In the genomic region with DNA sequence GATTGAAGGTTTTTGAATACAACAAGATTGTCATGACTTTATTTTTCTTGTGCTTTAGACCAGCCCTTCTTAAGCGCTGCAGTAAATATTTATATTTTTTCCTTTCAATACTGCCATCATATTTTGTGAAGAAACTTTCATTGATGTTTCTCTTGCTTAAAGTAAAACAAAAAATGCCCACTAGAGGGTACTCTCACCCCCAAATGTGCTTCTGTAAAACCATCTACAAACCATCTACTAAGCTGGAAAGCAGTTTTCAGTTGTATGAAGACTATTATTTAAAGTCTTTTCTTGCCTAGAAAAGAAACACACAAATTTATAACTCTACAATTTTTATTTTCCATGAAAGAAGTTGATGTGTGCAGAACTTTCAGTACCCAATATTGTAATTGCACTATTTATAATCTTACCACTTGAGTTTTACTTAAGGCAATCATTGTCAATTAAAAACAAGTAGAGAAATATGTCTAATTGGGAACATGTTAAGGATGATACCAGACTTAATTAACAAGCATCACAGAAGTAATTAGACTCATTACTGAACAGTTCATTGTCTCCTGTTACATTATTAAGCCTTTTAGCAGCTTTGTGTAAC, we compare ENCODE assay signal across 1 cellular context.
TF ChIP-seq lines count a peak whose summit lies in the region.

No MANE protein-coding gene starts in this region.

TF ChIP-seq in K562, 482 proteins besides CTCF, POLR2A, EP300 and RAD21 (continued from another document):
- TF ChIP-seq, protein P1, sequence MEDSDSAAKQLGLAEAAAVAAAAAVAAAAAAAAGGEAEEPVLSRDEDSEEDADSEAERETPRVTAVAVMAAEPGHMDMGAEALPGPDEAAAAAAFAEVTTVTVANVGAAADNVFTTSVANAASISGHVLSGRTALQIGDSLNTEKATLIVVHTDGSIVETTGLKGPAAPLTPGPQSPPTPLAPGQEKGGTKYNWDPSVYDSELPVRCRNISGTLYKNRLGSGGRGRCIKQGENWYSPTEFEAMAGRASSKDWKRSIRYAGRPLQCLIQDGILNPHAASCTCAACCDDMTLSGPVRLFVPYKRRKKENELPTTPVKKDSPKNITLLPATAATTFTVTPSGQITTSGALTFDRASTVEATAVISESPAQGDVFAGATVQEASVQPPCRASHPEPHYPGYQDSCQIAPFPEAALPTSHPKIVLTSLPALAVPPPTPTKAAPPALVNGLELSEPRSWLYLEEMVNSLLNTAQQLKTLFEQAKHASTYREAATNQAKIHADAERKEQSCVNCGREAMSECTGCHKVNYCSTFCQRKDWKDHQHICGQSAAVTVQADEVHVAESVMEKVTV (CRISPR knock-in tag; IDR thresholded peaks at IDR 0.05) = peak; percentile 68
- TF ChIP-seq, protein P2, sequence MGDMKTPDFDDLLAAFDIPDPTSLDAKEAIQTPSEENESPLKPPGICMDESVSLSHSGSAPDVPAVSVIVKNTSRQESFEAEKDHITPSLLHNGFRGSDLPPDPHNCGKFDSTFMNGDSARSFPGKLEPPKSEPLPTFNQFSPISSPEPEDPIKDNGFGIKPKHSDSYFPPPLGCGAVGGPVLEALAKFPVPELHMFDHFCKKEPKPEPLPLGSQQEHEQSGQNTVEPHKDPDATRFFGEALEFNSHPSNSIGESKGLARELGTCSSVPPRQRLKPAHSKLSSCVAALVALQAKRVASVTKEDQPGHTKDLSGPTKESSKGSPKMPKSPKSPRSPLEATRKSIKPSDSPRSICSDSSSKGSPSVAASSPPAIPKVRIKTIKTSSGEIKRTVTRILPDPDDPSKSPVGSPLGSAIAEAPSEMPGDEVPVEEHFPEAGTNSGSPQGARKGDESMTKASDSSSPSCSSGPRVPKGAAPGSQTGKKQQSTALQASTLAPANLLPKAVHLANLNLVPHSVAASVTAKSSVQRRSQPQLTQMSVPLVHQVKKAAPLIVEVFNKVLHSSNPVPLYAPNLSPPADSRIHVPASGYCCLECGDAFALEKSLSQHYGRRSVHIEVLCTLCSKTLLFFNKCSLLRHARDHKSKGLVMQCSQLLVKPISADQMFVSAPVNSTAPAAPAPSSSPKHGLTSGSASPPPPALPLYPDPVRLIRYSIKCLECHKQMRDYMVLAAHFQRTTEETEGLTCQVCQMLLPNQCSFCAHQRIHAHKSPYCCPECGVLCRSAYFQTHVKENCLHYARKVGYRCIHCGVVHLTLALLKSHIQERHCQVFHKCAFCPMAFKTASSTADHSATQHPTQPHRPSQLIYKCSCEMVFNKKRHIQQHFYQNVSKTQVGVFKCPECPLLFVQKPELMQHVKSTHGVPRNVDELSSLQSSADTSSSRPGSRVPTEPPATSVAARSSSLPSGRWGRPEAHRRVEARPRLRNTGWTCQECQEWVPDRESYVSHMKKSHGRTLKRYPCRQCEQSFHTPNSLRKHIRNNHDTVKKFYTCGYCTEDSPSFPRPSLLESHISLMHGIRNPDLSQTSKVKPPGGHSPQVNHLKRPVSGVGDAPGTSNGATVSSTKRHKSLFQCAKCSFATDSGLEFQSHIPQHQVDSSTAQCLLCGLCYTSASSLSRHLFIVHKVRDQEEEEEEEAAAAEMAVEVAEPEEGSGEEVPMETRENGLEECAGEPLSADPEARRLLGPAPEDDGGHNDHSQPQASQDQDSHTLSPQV (IDR thresholded peaks at IDR 0.05) = peak; percentile 55; the same call in 1 of the 2 replicates
- 0 out of 2 replicates have a peak, but pooled peaks have one; percentile 2 for TF ChIP-seq PML (IDR thresholded peaks at IDR 0.05; ENCODE audit: low read length)
- no peak for TF ChIP-seq HEY1 (CRISPR knock-in tag; IDR thresholded peaks at IDR 0.05; ENCODE audit: borderline replicate concordance)
- TF ChIP-seq ARNT (IDR thresholded peaks at IDR 0.05) = 0 out of 4 replicates have a peak, but pooled peaks of 1 of the 2 experiments have one; percentile 33
- TF ChIP-seq EP400 (IDR thresholded peaks at IDR 0.05) = peak; percentile 14; the same call in 1 of the 2 replicates
- TF ChIP-seq, protein P3, sequence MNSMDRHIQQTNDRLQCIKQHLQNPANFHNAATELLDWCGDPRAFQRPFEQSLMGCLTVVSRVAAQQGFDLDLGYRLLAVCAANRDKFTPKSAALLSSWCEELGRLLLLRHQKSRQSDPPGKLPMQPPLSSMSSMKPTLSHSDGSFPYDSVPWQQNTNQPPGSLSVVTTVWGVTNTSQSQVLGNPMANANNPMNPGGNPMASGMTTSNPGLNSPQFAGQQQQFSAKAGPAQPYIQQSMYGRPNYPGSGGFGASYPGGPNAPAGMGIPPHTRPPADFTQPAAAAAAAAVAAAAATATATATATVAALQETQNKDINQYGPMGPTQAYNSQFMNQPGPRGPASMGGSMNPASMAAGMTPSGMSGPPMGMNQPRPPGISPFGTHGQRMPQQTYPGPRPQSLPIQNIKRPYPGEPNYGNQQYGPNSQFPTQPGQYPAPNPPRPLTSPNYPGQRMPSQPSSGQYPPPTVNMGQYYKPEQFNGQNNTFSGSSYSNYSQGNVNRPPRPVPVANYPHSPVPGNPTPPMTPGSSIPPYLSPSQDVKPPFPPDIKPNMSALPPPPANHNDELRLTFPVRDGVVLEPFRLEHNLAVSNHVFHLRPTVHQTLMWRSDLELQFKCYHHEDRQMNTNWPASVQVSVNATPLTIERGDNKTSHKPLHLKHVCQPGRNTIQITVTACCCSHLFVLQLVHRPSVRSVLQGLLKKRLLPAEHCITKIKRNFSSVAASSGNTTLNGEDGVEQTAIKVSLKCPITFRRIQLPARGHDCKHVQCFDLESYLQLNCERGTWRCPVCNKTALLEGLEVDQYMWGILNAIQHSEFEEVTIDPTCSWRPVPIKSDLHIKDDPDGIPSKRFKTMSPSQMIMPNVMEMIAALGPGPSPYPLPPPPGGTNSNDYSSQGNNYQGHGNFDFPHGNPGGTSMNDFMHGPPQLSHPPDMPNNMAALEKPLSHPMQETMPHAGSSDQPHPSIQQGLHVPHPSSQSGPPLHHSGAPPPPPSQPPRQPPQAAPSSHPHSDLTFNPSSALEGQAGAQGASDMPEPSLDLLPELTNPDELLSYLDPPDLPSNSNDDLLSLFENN (IDR thresholded peaks at IDR 0.05; ENCODE audit: low read depth in 2 of 2, low read length in 2 of 2) = no peak
